Comparison of ENCODE assay signal across 27 cellular contexts in genomic region chr4:25941441-25941840, GRCh38. TPM values are rescaled to one million over a fixed set of nuclear protein-coding genes. Genes with fewer than 3 reads are reported as not detected.
DNase-seq lines count a peak whose midpoint lies in the region; ATAC-seq, FAIRE-seq and TF ChIP-seq lines count a peak whose summit lies in the region.
"Had no signal": no experiment of that assay in that cellular context is flagged by ENCODE, and none has a peak within 500 bp of the region (broad histone marks: within the 10 kb centered on the region; RNA-seq: fewer than 3 reads in every experiment).

No MANE protein-coding gene starts in this region.

- no peak for ATAC-seq in GM23338
- ATAC-seq: A549 had no signal

- H4K8ac ChIP-seq in mesendoderm (ENCODE audit: low read depth, low read length): no peak overlapping the region

- peaks cover 4% of the 10 kb centered on the region; the same call in 2 of the 3 replicates for H3K9me3 Mint-ChIP-seq in GM23338
- peaks cover 12% of the 10 kb centered on the region for H3K9me3 Mint-ChIP-seq in nephron progenitor cell
- H3K9me3 Mint-ChIP-seq: CD4-positive, alpha-beta T cell; CD8-positive, alpha-beta memory T cell; HFFc6 had no signal

- no peaks in the 10 kb centered on the region for H3K79me1 ChIP-seq in mesendoderm (ENCODE audit: low read length)

- H3K36me3 ChIP-seq in GM23338 (ENCODE audit: insufficient read depth): no peaks in the 10 kb centered on the region
- no peaks in the 10 kb centered on the region for H3K36me3 ChIP-seq in mesendoderm (ENCODE audit: control insufficient read depth, insufficient read depth, low read length)
- no peaks in the 10 kb centered on the region for H3K36me3 ChIP-seq in small intestine (ENCODE audit: control insufficient read depth in 2 of 2, insufficient read depth in 2 of 2, low read length in 2 of 2)
- H3K36me3 ChIP-seq: BE2C; BLaER1 treated with 17β-estradiol and CSF1 and Interleukin-3, amounts not matched to agents 10 nM and 100 nM; HAP-1 had no signal

- no peak overlapping the region for H3K18ac ChIP-seq in mesendoderm (ENCODE audit: low read length)

- no CpG with 5 or more reads among the region's 1 CpG for WGBS in mesendoderm (ENCODE audit: extremely low coverage, insufficient coverage, low lambda C conversion rate)
- 91 to 100% (median 95%) methylated on average over 1 of the region's 1 CpG for WGBS in small intestine, 3 donors

- no peaks in the 10 kb centered on the region for H3K4me1 ChIP-seq in GM23338 (ENCODE audit: insufficient read depth)
- no peaks in the 10 kb centered on the region for H3K4me1 ChIP-seq in mesendoderm (ENCODE audit: control insufficient read depth, low read depth, low read length)
- no peaks in the 10 kb centered on the region for H3K4me1 ChIP-seq in small intestine (ENCODE audit: control insufficient read depth in 2 of 2, insufficient read depth in 1 of 2, low read depth in 1 of 2, low read length in 1 of 2)
- H3K4me1 ChIP-seq: A549, BE2C, HAP-1 had no signal

- no peaks in the 10 kb centered on the region for H4K20me1 ChIP-seq in GM23338 (replicated peaks; ENCODE audit: insufficient read depth)
- H4K20me1 ChIP-seq: BLaER1 treated with 17β-estradiol and CSF1 and Interleukin-3, amounts not matched to agents 10 nM and 100 nM had no signal

- no peak overlapping the region for H2AK5ac ChIP-seq in mesendoderm (ENCODE audit: low read length)

- H3K4me1 Mint-ChIP-seq in GM23338: no peaks in the 10 kb centered on the region
- H3K4me1 Mint-ChIP-seq in nephron progenitor cell: peaks cover 24% of the 10 kb centered on the region

- no peaks in the 10 kb centered on the region for H3K9me3 ChIP-seq in small intestine (ENCODE audit: control insufficient read depth, low read depth)
- H3K9me3 ChIP-seq: A549, BE2C, HAP-1 had no signal

- H3K79me2 ChIP-seq in GM23338 (replicated peaks; ENCODE audit: insufficient read depth) (no peaks in the 10 kb centered on the region), mesendoderm (ENCODE audit: control insufficient read depth, insufficient read depth, low read length) (no peaks in the 10 kb centered on the region)

- H3K4me3 Mint-ChIP-seq in GM23338 (no peak overlapping the region), nephron progenitor cell (no peak overlapping the region)
- H3K4me3 Mint-ChIP-seq: CD14-positive monocyte; CD4-positive, alpha-beta T cell; CD8-positive, alpha-beta memory T cell; HFFc6 had no signal

- H2BK5ac ChIP-seq in mesendoderm (ENCODE audit: low read length): no peak overlapping the region

- no peak overlapping the region for H3K56ac ChIP-seq in mesendoderm (ENCODE audit: low read length)

- FAIRE-seq in small intestine (lab: Jason Lieb, UNC): no peak
- FAIRE-seq: A549, G401.6, GM12892, GM19239, H54 had no signal

- H2AFZ ChIP-seq in GM23338: 0 out of 2 replicates have a peak overlapping the region, but pooled peaks have one; percentile 38

- peaks cover 14% of the 10 kb centered on the region; the same call in 1 of the 2 replicates for H3K9me2 ChIP-seq in GM23338 (ENCODE audit: insufficient read depth)

- no peak overlapping the region for H3K23ac ChIP-seq in mesendoderm (ENCODE audit: low read length)

- no peak overlapping the region for H3K27ac ChIP-seq in GM23338 (ENCODE audit: low read depth)
- no peak overlapping the region for H3K27ac ChIP-seq in mesendoderm (ENCODE audit: low read depth, low read length)
- H3K27ac ChIP-seq in small intestine (ENCODE audit: low read depth in 1 of 2, low read length in 1 of 2): no peak overlapping the region
- H3K27ac ChIP-seq: A549; BLaER1 treated with 17β-estradiol and CSF1 and Interleukin-3, amounts not matched to agents 10 nM and 100 nM had no signal

- H3K27me3 ChIP-seq in GM23338 (ENCODE audit: insufficient read depth) (no peaks in the 10 kb centered on the region), mesendoderm (ENCODE audit: insufficient read depth, low read length, poor library complexity) (no peaks in the 10 kb centered on the region), small intestine (ENCODE audit: control insufficient read depth in 2 of 2, insufficient read depth in 2 of 2, low read length in 2 of 2) (no peaks in the 10 kb centered on the region)
- H3K27me3 ChIP-seq: BE2C; BLaER1 treated with 17β-estradiol and CSF1 and Interleukin-3, amounts not matched to agents 10 nM and 100 nM had no signal

- H3K9ac ChIP-seq in mesendoderm (ENCODE audit: low read length): no peak overlapping the region
- H3K9ac ChIP-seq: BLaER1 treated with 17β-estradiol and CSF1 and Interleukin-3, amounts not matched to agents 10 nM and 100 nM had no signal

- no peak for TF ChIP-seq CTCF in GM23338 (conservative IDR thresholded peaks at IDR 0.05; ENCODE audit: low read depth in 2 of 2)
- TF ChIP-seq CTCF in nephron progenitor cell (IDR thresholded peaks at IDR 0.05): no peak

- H3K36me3 Mint-ChIP-seq in GM23338 (ENCODE audit: low read depth): no peaks in the 10 kb centered on the region
- H3K36me3 Mint-ChIP-seq in nephron progenitor cell (ENCODE audit: low read depth): peaks cover 9% of the 10 kb centered on the region

- H3K4ac ChIP-seq in mesendoderm (ENCODE audit: low read depth, low read length): no peak overlapping the region

- H3K4me2 ChIP-seq in GM23338 (no peak overlapping the region), mesendoderm (ENCODE audit: low read length) (no peak overlapping the region)
- H3K4me2 ChIP-seq: A549 had no signal

- H3K27me3 Mint-ChIP-seq in GM23338 (ENCODE audit: insufficient read depth, low read depth, poor library complexity) (peaks cover 1% of the 10 kb centered on the region), nephron progenitor cell (ENCODE audit: low read depth, poor library complexity) (peaks cover 13% of the 10 kb centered on the region)

- H3K27ac Mint-ChIP-seq in GM23338 (no peak overlapping the region), nephron progenitor cell (no peak overlapping the region)
- H3K27ac Mint-ChIP-seq: CD14-positive monocyte; CD4-positive, alpha-beta T cell; CD8-positive, alpha-beta memory T cell; HFFc6 had no signal

- no peak overlapping the region for H2BK15ac ChIP-seq in mesendoderm (replicated peaks; ENCODE audit: low read depth)

- peak overlapping the region; percentile 66 for H4K5ac ChIP-seq in mesendoderm (ENCODE audit: low read length)

- DNase-seq in COLO829 (ENCODE audit: low spot score) (peak; percentile 40), GM23338 (ENCODE audit: low spot score) (no peak), RPMI7951 (ENCODE audit: low read depth) (peak; percentile 33), mesendoderm (no peak), small intestine (no peak), nephron progenitor cell (no peak)
- DNase-seq in activated naive CD4-positive, alpha-beta T cell treated with anti-CD3 and anti-CD28 coated beads, Interleukin-2, amount 50 U/mL, for 16 hours: no peak
- DNase-seq: 8988T; ACHN; AML-193; BE2C; Calu3; CD4-positive, alpha-beta T cell; CD8-positive, alpha-beta memory T cell; COR-L47; DMS53; DMS79 treated with DMSO at 0.1 percent for 48 hours; GOT3; HFFc6 had no signal

- H3K4me3 ChIP-seq in GM23338 (no peak overlapping the region), mesendoderm (ENCODE audit: low read length) (no peak overlapping the region), small intestine (ENCODE audit: low read depth in 1 of 2, low read length in 2 of 2) (no peak overlapping the region)
- H3K4me3 ChIP-seq: A549; BLaER1 treated with 17β-estradiol and CSF1 and Interleukin-3, amounts not matched to agents 10 nM and 100 nM; HAP-1 had no signal

- H2BK120ac ChIP-seq in mesendoderm (ENCODE audit: low read depth, low read length): no peak overlapping the region

- no peaks in the 10 kb centered on the region for H3F3A ChIP-seq in GM23338 (replicated peaks; ENCODE audit: low read depth)

TF ChIP-seq in GM23338, 12 proteins besides CTCF, POLR2A, EP300 and RAD21 (continues in another document):
- TF ChIP-seq CREB1 (CRISPR knock-in tag; IDR thresholded peaks at IDR 0.05; ENCODE audit: low read depth) (no peak), NANOG (IDR thresholded peaks at IDR 0.05; ENCODE audit: borderline replicate concordance) (no peak)

RNA-seq across cellular contexts. Expression of gene SMIM20, which starts 27.4 kb away (rescaled TPM):
- 56.6 and 71.6 TPM in 2 replicates for total RNA-seq in GM23338 (2014; rRNA removed; shearing (Covaris generic))
- 68.3 and 82.9 TPM in 2 replicates for polyA plus RNA-seq in GM23338 (2016; fragmentation: Nextera tagmentation; extraction: Ambion mirVana)
- total RNA-seq in RPMI7951 (2014; rRNA removed; shearing (Covaris generic)): 45.7 and 49.3 TPM in 2 replicates
- 28.3 TPM for polyA plus RNA-seq in mesendoderm (2013, experiment 1 of 2)
- 28.3 TPM for polyA plus RNA-seq in mesendoderm (2013, experiment 2 of 2)
- 100 to 1,000 TPM in 1 of 3 donors, 10 to 100 TPM in 2; 60.8 to 101 (median 90.1) TPM for polyA plus RNA-seq in small intestine

Comparison
In these comparisons a context has a peak if more than half of its experiments do, and no peak if none do; other contexts are left out.
1. DNase-seq: peak in COLO829 (single experiment) and RPMI7951 (single experiment); none in GM23338 (single experiment), mesendoderm (single experiment), activated naive CD4-positive, alpha-beta T cell treated with anti-CD3 and anti-CD28 coated beads, Interleukin-2, amount 50 U/mL, for 16 hours (single experiment), small intestine (single experiment) and nephron progenitor cell (single experiment).